ENCODE assay signal across 17 cellular contexts in genomic region chr12:97267803-97268202, GRCh38.
"Had no signal": no experiment of that assay in that cellular context is flagged by ENCODE, and none has a peak within 500 bp of the region (broad histone marks: within the 10 kb centered on the region; RNA-seq: fewer than 3 reads in every experiment).

No MANE protein-coding gene starts in this region.

- H3K27me3 ChIP-seq: brain microvascular endothelial cell, dorsolateral prefrontal cortex, foreskin keratinocyte, hepatocyte, right atrium auricular region, transverse colon had no signal

- H3K9me3 ChIP-seq: right atrium auricular region, transverse colon had no signal

- H3K27ac ChIP-seq: brain microvascular endothelial cell, dorsolateral prefrontal cortex, foreskin keratinocyte, hepatocyte, right atrium auricular region, transverse colon had no signal

- H2AFZ ChIP-seq: hepatocyte had no signal

- H3K4me2 ChIP-seq: hepatocyte had no signal

- ATAC-seq: activated T-cell treated with anti-CD3 and anti-CD28 coated beads, Interleukin-2, amount 50 U/mL, for 4 hours; foreskin keratinocyte; natural killer cell treated with Interleukin-12 subunit alpha and Interleukin-12 subunit beta and Interleukin-15 and Interleukin-18, amount 100 ng/mL, for 72 hours had no signal

- H3K4me1 ChIP-seq: foreskin keratinocyte, right atrium auricular region, transverse colon had no signal

- FAIRE-seq: colon, kidney had no signal

- H3K79me2 ChIP-seq: hepatocyte had no signal

- H3K36me3 Mint-ChIP-seq: natural killer cell treated with Interleukin-12 subunit alpha and Interleukin-12 subunit beta and Interleukin-15 and Interleukin-18, amount 100 ng/mL, for 72 hours had no signal

- H3K27ac Mint-ChIP-seq: activated naive CD4-positive, alpha-beta T cell treated with anti-CD3 and anti-CD28 coated beads for 36 hours; natural killer cell treated with Interleukin-12 subunit alpha and Interleukin-12 subunit beta and Interleukin-15 and Interleukin-18, amount 100 ng/mL, for 72 hours; stimulated activated naive CD8-positive, alpha-beta T cell treated with anti-CD3 and anti-CD28 coated beads, Interleukin-15, Interleukin-2, amounts not matched to agents 100 ng/mL and 50 ng/mL, for 24 hours had no signal

- DNase-seq: activated CD4-positive, alpha-beta T cell treated with anti-CD3 and anti-CD28 coated beads, Interleukin-2, amount 50 U/mL, for 1 hour; activated CD4-positive, CD25-positive, alpha-beta regulatory T cell treated with anti-CD3 and anti-CD28 coated beads, Interleukin-2, amount 50 U/mL, for 72 hours; activated CD8-positive, alpha-beta memory T cell treated with anti-CD3 and anti-CD28 coated beads, Interleukin-2, amount 50 U/mL, for 4 hours; activated naive CD4-positive, alpha-beta T cell treated with anti-CD3 and anti-CD28 coated beads for 36 hours; activated T-cell treated with anti-CD3 and anti-CD28 coated beads, Interleukin-2, amount 50 U/mL, for 4 hours; brain microvascular endothelial cell; central memory CD4-positive, alpha-beta T cell; dorsolateral prefrontal cortex; foreskin keratinocyte; kidney; stimulated activated CD4-positive, alpha-beta T cell treated with anti-CD3 and anti-CD28 coated beads, Interleukin-2, amount 100 ng/mL, for 48 hours; transverse colon had no signal

- H3K4me3 Mint-ChIP-seq: activated naive CD4-positive, alpha-beta T cell treated with anti-CD3 and anti-CD28 coated beads for 36 hours; activated T-cell treated with anti-CD3 and anti-CD28 coated beads, Interleukin-2, amount 50 U/mL, for 4 hours; natural killer cell treated with Interleukin-12 subunit alpha and Interleukin-12 subunit beta and Interleukin-15 and Interleukin-18, amount 100 ng/mL, for 72 hours; stimulated activated naive CD8-positive, alpha-beta T cell treated with anti-CD3 and anti-CD28 coated beads, Interleukin-15, Interleukin-2, amounts not matched to agents 100 ng/mL and 50 ng/mL, for 24 hours had no signal

- H3K9me3 Mint-ChIP-seq: activated T-cell treated with anti-CD3 and anti-CD28 coated beads, Interleukin-2, amount 50 U/mL, for 4 hours; natural killer cell treated with Interleukin-12 subunit alpha and Interleukin-12 subunit beta and Interleukin-15 and Interleukin-18, amount 100 ng/mL, for 72 hours; stimulated activated naive CD8-positive, alpha-beta T cell treated with anti-CD3 and anti-CD28 coated beads, Interleukin-15, Interleukin-2, amounts not matched to agents 100 ng/mL and 50 ng/mL, for 24 hours had no signal

- H3K36me3 ChIP-seq: brain microvascular endothelial cell, right atrium auricular region, transverse colon had no signal

- H3K4me3 ChIP-seq: dorsolateral prefrontal cortex, hepatocyte, right atrium auricular region, transverse colon had no signal
